In genomic region chr2:219293736-219294201, GRCh38 we compare ENCODE assay signal across 11 cellular contexts. TPM values are rescaled to one million over a fixed set of nuclear protein-coding genes. Genes with fewer than 3 reads are reported as not detected.
DNase-seq lines count a peak whose midpoint lies in the region; ATAC-seq and TF ChIP-seq lines count a peak whose summit lies in the region.
"Had no signal": no experiment of that assay in that cellular context is flagged by ENCODE, and none has a peak within 500 bp of the region (broad histone marks: within the 10 kb centered on the region; RNA-seq: fewer than 3 reads in every experiment).

No MANE protein-coding gene starts in this region.

- peaks cover 8 to 29% of the 10 kb centered on the region in 2 donors for H3K4me1 ChIP-seq in thoracic aorta (ENCODE audit: control insufficient read depth in 1 of 2, low read depth in 2 of 2)

- H3K27me3 ChIP-seq in thoracic aorta (replicated peaks; ENCODE audit: insufficient read depth): no peaks in the 10 kb centered on the region

- no peak overlapping the region for H3K4me3 ChIP-seq in thoracic aorta

- H3K9me3 Mint-ChIP-seq in activated T-cell treated with anti-CD3 and anti-CD28 coated beads, Interleukin-2, amount 50 U/mL, for 72 hours: no peaks in the 10 kb centered on the region

- H3K27ac ChIP-seq in thoracic aorta: peak overlapping the region; percentile 57 to 81

- peak overlapping the region; percentile 82 to 88 for H3K4me3 Mint-ChIP-seq in activated T-cell treated with anti-CD3 and anti-CD28 coated beads, Interleukin-2, amount 50 U/mL, for 72 hours

- H3K27ac Mint-ChIP-seq in activated T-cell treated with anti-CD3 and anti-CD28 coated beads, Interleukin-2, amount 50 U/mL, for 72 hours: no peak overlapping the region

- H3K27me3 Mint-ChIP-seq in activated T-cell treated with anti-CD3 and anti-CD28 coated beads, Interleukin-2, amount 50 U/mL, for 72 hours (ENCODE audit: low read depth): peaks cover 6% of the 10 kb centered on the region

- TF ChIP-seq CTCF in thoracic aorta (IDR thresholded peaks at IDR 0.05): no peak

- no peaks in the 10 kb centered on the region for H3K9me3 ChIP-seq in thoracic aorta

- H3K36me3 ChIP-seq in thoracic aorta: no peaks in the 10 kb centered on the region

- no peak for ATAC-seq in activated T-cell treated with anti-CD3 and anti-CD28 coated beads, Interleukin-2, amount 50 U/mL, for 72 hours (replicated peaks in 1 of 2)
- ATAC-seq in left lobe of liver (no peak), thoracic aorta (ENCODE audit: insufficient number of reproducible peaks, low FRiP score, low read depth) (no peak), GM21390 (IDR thresholded peaks at IDR 0.05; ENCODE audit: unreplicated experiment) (no peak)

- no peaks in the 10 kb centered on the region for H3K36me3 Mint-ChIP-seq in activated T-cell treated with anti-CD3 and anti-CD28 coated beads, Interleukin-2, amount 50 U/mL, for 72 hours (ENCODE audit: insufficient read depth in 2 of 2)

- H3K4me1 Mint-ChIP-seq in activated T-cell treated with anti-CD3 and anti-CD28 coated beads, Interleukin-2, amount 50 U/mL, for 72 hours (ENCODE audit: low read depth): peaks cover 20% of the 10 kb centered on the region

- peak; percentile 56 for DNase-seq in activated CD8-positive, alpha-beta memory T cell treated with anti-CD3 and anti-CD28 coated beads for 24 hours
- DNase-seq in activated CD8-positive, alpha-beta memory T cell treated with anti-CD3 and anti-CD28 coated beads, Interleukin-2, amount 50 U/mL, for 4 hours: no peak
- DNase-seq in activated T-cell treated with anti-CD3 and anti-CD28 coated beads, Interleukin-2, amount 50 U/mL, for 72 hours: no peak
- DNase-seq in left lobe of liver (ENCODE audit: low spot score) (peak; percentile 41), thoracic aorta (ENCODE audit: low spot score) (no peak), COLO829 (ENCODE audit: low spot score) (no peak), DMS153 (lab: John Stamatoyannopoulos, UW) (no peak)
- DNase-seq: left ventricle myocardium superior, RPMI8226 had no signal

RNA-seq across cellular contexts. Expression of gene DNAJB2, which starts 14.6 kb away (rescaled TPM):
- 10 to 100 TPM; 71.1 to 88.1 TPM for total RNA-seq in activated T-cell treated with anti-CD3 and anti-CD28 coated beads, Interleukin-2, amount 50 U/mL, for 72 hours
- total RNA-seq in left lobe of liver: 40.9 TPM
- total RNA-seq in thoracic aorta: 10 to 100 TPM; 56.9 to 61.2 TPM

RNA-seq across cellular contexts. Expression of gene PTPRN, which starts 15.4 kb away (rescaled TPM):
- total RNA-seq in activated T-cell treated with anti-CD3 and anti-CD28 coated beads, Interleukin-2, amount 50 U/mL, for 72 hours: 1 to 10 TPM; 1.7 to 2.5 TPM
- total RNA-seq in left lobe of liver (not detected), thoracic aorta (not detected)
- total RNA-seq: left ventricle myocardium superior had no signal

RNA-seq across cellular contexts. Expression of gene RESP18, which starts 38.8 kb away (rescaled TPM):
- not detected for total RNA-seq in activated T-cell treated with anti-CD3 and anti-CD28 coated beads, Interleukin-2, amount 50 U/mL, for 72 hours
- total RNA-seq in left lobe of liver (not detected), thoracic aorta (not detected)
- total RNA-seq: left ventricle myocardium superior, urinary bladder had no signal

RNA-seq across cellular contexts. Expression of gene TUBA4A, which starts 40.1 kb away (rescaled TPM):
- total RNA-seq in activated T-cell treated with anti-CD3 and anti-CD28 coated beads, Interleukin-2, amount 50 U/mL, for 72 hours: 10 to 100 TPM; 82.0 to 99.8 TPM
- 29.0 TPM for total RNA-seq in left lobe of liver
- total RNA-seq in thoracic aorta: 10 to 100 TPM; 20.4 to 84.6 TPM

RNA-seq across cellular contexts. Expression of gene TUBA4B, which starts 40.7 kb away (rescaled TPM):
- not detected for total RNA-seq in activated T-cell treated with anti-CD3 and anti-CD28 coated beads, Interleukin-2, amount 50 U/mL, for 72 hours
- total RNA-seq in left lobe of liver (not detected), thoracic aorta (not detected)
- total RNA-seq: left ventricle myocardium superior, urinary bladder had no signal

Comparison
In these comparisons a context has a peak if more than half of its experiments do, and no peak if none do; other contexts are left out.
1. DNase-seq: peak in activated CD8-positive, alpha-beta memory T cell treated with anti-CD3 and anti-CD28 coated beads for 24 hours (single experiment) and left lobe of liver (single experiment); none in activated CD8-positive, alpha-beta memory T cell treated with anti-CD3 and anti-CD28 coated beads, Interleukin-2, amount 50 U/mL, for 4 hours (single experiment), activated T-cell treated with anti-CD3 and anti-CD28 coated beads, Interleukin-2, amount 50 U/mL, for 72 hours (0 of 2), thoracic aorta (single experiment), COLO829 (single experiment) and DMS153 (single experiment).